Comparison of ENCODE assay signal across 23 cellular contexts in the genomic region with DNA sequence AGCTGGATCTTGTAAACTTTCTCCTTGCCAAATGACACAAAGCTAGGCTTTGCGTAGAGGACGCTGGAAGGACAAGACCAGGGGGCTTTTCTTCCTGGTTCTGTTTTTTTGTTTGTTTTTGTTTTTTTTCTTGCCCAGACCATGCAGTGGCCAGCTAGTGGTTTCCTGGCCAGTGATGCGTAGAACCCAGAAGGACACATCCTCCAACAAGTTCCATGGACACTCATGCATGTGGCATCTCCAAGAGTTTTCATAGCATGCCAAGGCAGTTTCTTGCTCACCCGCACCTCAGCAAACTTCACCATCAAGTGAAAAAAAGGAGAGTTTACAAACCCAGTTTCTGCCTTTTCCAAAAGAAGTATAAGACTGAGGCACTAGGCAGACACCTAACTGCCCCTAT. TPM values are rescaled to one million over a fixed set of nuclear protein-coding genes. Genes with fewer than 3 reads are reported as not detected.
"Had no signal": no experiment of that assay in that cellular context is flagged by ENCODE, and none has a peak within 500 bp of the region (broad histone marks: within the 10 kb centered on the region; RNA-seq: fewer than 3 reads in every experiment).

No MANE protein-coding gene starts in this region.

- H3K4me3 Mint-ChIP-seq: naive thymus-derived CD8-positive, alpha-beta T cell; neural crest cell had no signal

- H3K27ac Mint-ChIP-seq: naive thymus-derived CD8-positive, alpha-beta T cell had no signal

- H3K36me3 Mint-ChIP-seq: naive thymus-derived CD8-positive, alpha-beta T cell had no signal

- DNase-seq: colonic mucosa; dermis blood vessel endothelial cell; esophagus squamous epithelium; foreskin fibroblast; kidney; mammary epithelial cell; mucosa of descending colon; naive thymus-derived CD8-positive, alpha-beta T cell; posterior cingulate gyrus; right cardiac atrium; stimulated activated CD4-positive, alpha-beta T cell treated with anti-CD3 and anti-CD28 coated beads, Interleukin-2, amount 100 ng/mL, for 48 hours; stimulated activated naive CD4-positive, alpha-beta T cell treated with Interleukin-2 at 50 U/mL for 16 hours; trophoblast cell had no signal

- H3K4me1 Mint-ChIP-seq: naive thymus-derived CD8-positive, alpha-beta T cell had no signal

- H3K36me3 ChIP-seq: colonic mucosa, esophagus squamous epithelium, gastroesophageal sphincter had no signal

- H3K4me3 ChIP-seq: colonic mucosa, esophagus squamous epithelium, gastroesophageal sphincter, hepatocyte, mucosa of descending colon, smooth muscle cell had no signal

- ATAC-seq: gastroesophageal sphincter; left lobe of liver; mucosa of descending colon; naive thymus-derived CD8-positive, alpha-beta T cell; right cardiac atrium had no signal

- H3K27me3 ChIP-seq: colonic mucosa, esophagus squamous epithelium, gastroesophageal sphincter had no signal

- FAIRE-seq: kidney had no signal

- H3K9me3 Mint-ChIP-seq: neural crest cell had no signal

RNA-seq across cellular contexts. Expression of a gene that starts 46.1 kb away (rescaled TPM):
- total RNA-seq: colonic mucosa; dermis blood vessel endothelial cell; epithelial cell of proximal tubule; esophagus squamous epithelium; gastroesophageal sphincter; hepatocyte; kidney; left lobe of liver; lower leg skin; mammary epithelial cell; mucosa of descending colon; naive thymus-derived CD8-positive, alpha-beta T cell; neural crest cell; osteocyte; pulmonary artery endothelial cell; right cardiac atrium; smooth muscle cell; urinary bladder had no signal
